ENCODE assay signal across 14 cellular contexts in genomic region chr9:35695801-35696420, GRCh38. TPM values are rescaled to one million over a fixed set of nuclear protein-coding genes. Genes with fewer than 3 reads are reported as not detected.
A peak's percentile ranks its signal among the peaks of the same experiment; 100 is the strongest.
DNase-seq lines count a peak whose midpoint lies in the region; ATAC-seq and TF ChIP-seq lines count a peak whose summit lies in the region.
"Had no signal": no experiment of that assay in that cellular context is flagged by ENCODE, and none has a peak within 500 bp of the region (broad histone marks: within the 10 kb centered on the region; RNA-seq: fewer than 3 reads in every experiment).

No MANE protein-coding gene starts in this region.

- TF ChIP-seq CTCF in natural killer cell (IDR thresholded peaks at IDR 0.05): no peak

- H3K4me3 ChIP-seq in rectal smooth muscle tissue (ENCODE audit: low read length): no peak overlapping the region
- no peak overlapping the region for H3K4me3 ChIP-seq in MG63
- H3K4me3 ChIP-seq: GM23338 had no signal

- H3K36me3 Mint-ChIP-seq in natural killer cell: no peaks in the 10 kb centered on the region
- H3K36me3 Mint-ChIP-seq in natural killer cell treated with Interleukin-12 subunit alpha and Interleukin-12 subunit beta and Interleukin-15 and Interleukin-18, amount 100 ng/mL, for 72 hours: peaks cover 9% of the 10 kb centered on the region
- H3K36me3 Mint-ChIP-seq in immature natural killer cell: peaks cover 5 to 13% (median 12%) of the 10 kb centered on the region in 3 donors
- H3K36me3 Mint-ChIP-seq: IgD-negative memory B cell had no signal

- no peaks in the 10 kb centered on the region for H3K27me3 ChIP-seq in rectal smooth muscle tissue (ENCODE audit: control insufficient read depth, insufficient read depth, low read length)
- H3K27me3 ChIP-seq in MG63: no peaks in the 10 kb centered on the region
- H3K27me3 ChIP-seq: foreskin keratinocyte had no signal

- H3K9me3 Mint-ChIP-seq in natural killer cell (no peaks in the 10 kb centered on the region), immature natural killer cell (no peaks in the 10 kb centered on the region)
- H3K9me3 Mint-ChIP-seq in natural killer cell treated with Interleukin-12 subunit alpha and Interleukin-12 subunit beta and Interleukin-15 and Interleukin-18, amount 100 ng/mL, for 72 hours: no peaks in the 10 kb centered on the region
- H3K9me3 Mint-ChIP-seq: activated T-helper 2 cell treated with anti-CD3 and anti-CD28 coated beads, Interferon-gamma antibody, Interleukin-2, Interleukin-4, amounts not matched to agents 10 μg/mL and 5 μg/mL and 100 μg/mL, durations not matched to agents 14 hours and 24 hours and 36 hours; GM23338; IgD-negative memory B cell; stimulated activated naive CD8-positive, alpha-beta T cell treated with anti-CD3 and anti-CD28 coated beads, Interleukin-15, amount 100 ng/mL, for 72 hours had no signal

- no peak overlapping the region for H3K4me3 Mint-ChIP-seq in natural killer cell
- H3K4me3 Mint-ChIP-seq in natural killer cell treated with Interleukin-12 subunit alpha and Interleukin-12 subunit beta and Interleukin-15 and Interleukin-18, amount 100 ng/mL, for 72 hours: no peak overlapping the region
- no peak overlapping the region for H3K4me3 Mint-ChIP-seq in immature natural killer cell
- H3K4me3 Mint-ChIP-seq: GM23338; stimulated activated naive CD8-positive, alpha-beta T cell treated with anti-CD3 and anti-CD28 coated beads, Interleukin-15, amount 100 ng/mL, for 72 hours had no signal

- DNase-seq in natural killer cell: no peak
- DNase-seq in natural killer cell treated with Interleukin-12 subunit alpha and Interleukin-12 subunit beta and Interleukin-15 and Interleukin-18, amount 100 ng/mL, for 72 hours (ENCODE audit: low spot score): no peak
- no peak for DNase-seq in immature natural killer cell
- no peak for DNase-seq in NOMO-1 treated with dmso at 0.1 percent for 144 hours (lab: John Stamatoyannopoulos, UW; ENCODE audit: unreplicated experiment)
- DNase-seq in MG63: no peak
- no peak for DNase-seq in NCI-H1694 (lab: John Stamatoyannopoulos, UW)

- H3K36me3 ChIP-seq in rectal smooth muscle tissue (ENCODE audit: control insufficient read depth, insufficient read depth, low read length) (peaks cover 42% of the 10 kb centered on the region), MG63 (peaks cover 64% of the 10 kb centered on the region)

- H3K9me3 ChIP-seq in MG63: no peaks in the 10 kb centered on the region

- intact Hi-C loops in natural killer cell (cut with micrococcal nuclease): loop anchor here (1.0 to 2.0 kb wide), 2 partner anchors 38 to 91 kb away; partner anchors contain the start of genes CCDC107, RMRP and TESK1

- no peak overlapping the region for H3K9ac ChIP-seq in rectal smooth muscle tissue (ENCODE audit: low read length)

- peaks cover 10 to 25% of the 10 kb centered on the region in 2 donors for H3K4me1 Mint-ChIP-seq in natural killer cell
- H3K4me1 Mint-ChIP-seq in natural killer cell treated with Interleukin-12 subunit alpha and Interleukin-12 subunit beta and Interleukin-15 and Interleukin-18, amount 100 ng/mL, for 72 hours (ENCODE audit: low read depth in 2 of 2): peaks cover 14 to 20% of the 10 kb centered on the region in 2 donors
- peaks cover 22 to 23% of the 10 kb centered on the region in 2 donors for H3K4me1 Mint-ChIP-seq in immature natural killer cell

- peak overlapping the region; percentile 38 for H3K27ac ChIP-seq in rectal smooth muscle tissue (ENCODE audit: low read depth, low read length)
- H3K27ac ChIP-seq: foreskin keratinocyte had no signal

- H3K27me3 Mint-ChIP-seq in natural killer cell (ENCODE audit: low read depth in 2 of 2) (no peaks in the 10 kb centered on the region), immature natural killer cell (ENCODE audit: low read depth in 3 of 3) (peaks cover 0 to 2% (median under 1%) of the 10 kb centered on the region in 3 donors)
- H3K27me3 Mint-ChIP-seq in natural killer cell treated with Interleukin-12 subunit alpha and Interleukin-12 subunit beta and Interleukin-15 and Interleukin-18, amount 100 ng/mL, for 72 hours: no peaks in the 10 kb centered on the region
- H3K27me3 Mint-ChIP-seq: IgD-negative memory B cell; stimulated activated naive CD8-positive, alpha-beta T cell treated with anti-CD3 and anti-CD28 coated beads, Interleukin-15, amount 100 ng/mL, for 72 hours had no signal

- H3K27ac Mint-ChIP-seq in natural killer cell (peak overlapping the region; percentile 23 to 67), immature natural killer cell (peak overlapping the region in 5 of 6 donors; percentile 77 to 86 (median 84))
- H3K27ac Mint-ChIP-seq in natural killer cell treated with Interleukin-12 subunit alpha and Interleukin-12 subunit beta and Interleukin-15 and Interleukin-18, amount 100 ng/mL, for 72 hours: no peak overlapping the region
- H3K27ac Mint-ChIP-seq: activated T-helper 2 cell treated with anti-CD3 and anti-CD28 coated beads, Interferon-gamma antibody, Interleukin-2, Interleukin-4, amounts not matched to agents 10 μg/mL and 5 μg/mL and 100 μg/mL, durations not matched to agents 14 hours and 24 hours and 36 hours; GM23338 had no signal

- peaks cover 8% of the 10 kb centered on the region for H3K4me1 ChIP-seq in rectal smooth muscle tissue (ENCODE audit: control insufficient read depth, insufficient read depth, low read length)
- H3K4me1 ChIP-seq: foreskin keratinocyte had no signal

- ATAC-seq in natural killer cell (no peak), HG03469 (IDR thresholded peaks at IDR 0.05; ENCODE audit: unreplicated experiment) (no peak)
- no peak for ATAC-seq in natural killer cell treated with Interleukin-12 subunit alpha and Interleukin-12 subunit beta and Interleukin-15 and Interleukin-18, amount 100 ng/mL, for 72 hours

RNA-seq across cellular contexts. Expression of gene TPM2, which starts 6.2 kb away (rescaled TPM):
- 10 to 100 TPM; 20.9 to 23.8 (median 22.9) TPM for total RNA-seq in natural killer cell
- total RNA-seq in natural killer cell treated with Interleukin-12 subunit alpha and Interleukin-12 subunit beta and Interleukin-15 and Interleukin-18, amount 100 ng/mL, for 72 hours: 1 to 10 TPM; 1.4 to 5.9 TPM
- polyA plus RNA-seq in immature natural killer cell: under 1 TPM in 1 of 3 donors, not detected in 2; 0.28 TPM
- 2,986 and 3,667 TPM in 2 replicates for total RNA-seq in MG63 (2014; rRNA removed; shearing (Covaris generic); ENCODE audit: low replicate concordance)
- polyA plus RNA-seq: IgD-negative memory B cell had no signal

RNA-seq across cellular contexts. Expression of gene CA9, which starts 22.2 kb away (rescaled TPM):
- not detected for total RNA-seq in natural killer cell
- not detected for total RNA-seq in natural killer cell treated with Interleukin-12 subunit alpha and Interleukin-12 subunit beta and Interleukin-15 and Interleukin-18, amount 100 ng/mL, for 72 hours
- not detected for polyA plus RNA-seq in immature natural killer cell
- 0.40 TPM in 1 of 2 replicates, not detected in the other for total RNA-seq in MG63 (2014; rRNA removed; shearing (Covaris generic); ENCODE audit: low replicate concordance)
- total RNA-seq: GM23338, myocyte had no signal
- polyA plus RNA-seq: IgD-negative memory B cell had no signal

RNA-seq across cellular contexts. Expression of gene ARHGEF39, which starts 30.9 kb away (rescaled TPM):
- total RNA-seq in natural killer cell: 1 to 10 TPM; 1.3 to 3.2 (median 1.5) TPM
- 10 to 100 TPM in 1 of 2 donors, 1 to 10 TPM in 1; 4.6 to 14.2 TPM for total RNA-seq in natural killer cell treated with Interleukin-12 subunit alpha and Interleukin-12 subunit beta and Interleukin-15 and Interleukin-18, amount 100 ng/mL, for 72 hours
- polyA plus RNA-seq in immature natural killer cell: 1 to 10 TPM in 2 of 3 donors, under 1 TPM in 1; 0.92 to 1.9 (median 1.1) TPM
- 15.5 and 35.6 TPM in 2 replicates for total RNA-seq in MG63 (2014; rRNA removed; shearing (Covaris generic); ENCODE audit: low replicate concordance)
- total RNA-seq: myocyte had no signal

RNA-seq across cellular contexts. Expression of gene TLN1, which starts 36.1 kb away (rescaled TPM):
- total RNA-seq in natural killer cell: 100 to 1,000 TPM; 509 to 552 (median 528) TPM
- 100 to 1,000 TPM; 490 to 539 TPM for total RNA-seq in natural killer cell treated with Interleukin-12 subunit alpha and Interleukin-12 subunit beta and Interleukin-15 and Interleukin-18, amount 100 ng/mL, for 72 hours
- 100 to 1,000 TPM in 1 of 3 donors, 10 to 100 TPM in 2; 21.4 to 260 (median 61.5) TPM for polyA plus RNA-seq in immature natural killer cell
- 453 and 652 TPM in 2 replicates for total RNA-seq in MG63 (2014; rRNA removed; shearing (Covaris generic); ENCODE audit: low replicate concordance)

RNA-seq across cellular contexts. Expression of gene CREB3, which starts 36.6 kb away (rescaled TPM):
- 10 to 100 TPM; 15.7 to 19.7 (median 18.8) TPM for total RNA-seq in natural killer cell
- total RNA-seq in natural killer cell treated with Interleukin-12 subunit alpha and Interleukin-12 subunit beta and Interleukin-15 and Interleukin-18, amount 100 ng/mL, for 72 hours: 10 to 100 TPM; 29.4 to 35.7 TPM
- 10 to 100 TPM; 47.8 to 59.3 (median 50.0) TPM for polyA plus RNA-seq in immature natural killer cell
- 168 and 170 TPM in 2 replicates for total RNA-seq in MG63 (2014; rRNA removed; shearing (Covaris generic); ENCODE audit: low replicate concordance)

Comparison
In these comparisons a context has a peak if more than half of its experiments do, and no peak if none do; other contexts are left out.
1. H3K27ac Mint-ChIP-seq: peak in natural killer cell (2 of 2) and immature natural killer cell (5 of 6); none in natural killer cell treated with Interleukin-12 subunit alpha and Interleukin-12 subunit beta and Interleukin-15 and Interleukin-18, amount 100 ng/mL, for 72 hours (0 of 2).
2. RNA of gene TPM2, which starts 6.2 kb away (total RNA-seq): 2,986 to 3,667 TPM in MG63; 20.9 to 23.8 TPM in natural killer cell and 1.4 to 5.9 TPM in natural killer cell treated with Interleukin-12 subunit alpha and Interleukin-12 subunit beta and Interleukin-15 and Interleukin-18, amount 100 ng/mL, for 72 hours; every median in the first group is over 100 times any median in the second.